In the genomic region with DNA sequence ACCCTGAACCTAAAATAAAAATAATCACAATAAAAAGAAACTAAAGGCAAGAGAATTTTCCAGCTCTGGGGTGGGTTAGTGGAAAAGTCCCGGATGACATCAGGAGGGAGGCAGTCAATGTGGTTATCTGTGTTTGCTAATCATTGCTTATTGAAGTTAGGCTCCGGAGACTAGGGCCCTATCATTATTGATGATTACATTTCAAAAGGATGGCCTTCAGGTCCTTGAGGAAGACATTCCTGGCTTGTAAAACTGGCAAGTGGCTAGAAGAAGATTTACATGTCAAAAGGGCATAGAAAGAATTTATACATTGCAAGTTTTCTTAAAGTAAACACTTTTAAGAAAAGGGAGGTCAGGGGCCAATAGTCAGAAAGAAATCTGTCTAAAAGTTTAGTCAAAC, we compare ENCODE assay signal across 35 cellular contexts.
"Had no signal": no experiment of that assay in that cellular context is flagged by ENCODE, and none has a peak within 500 bp of the region (broad histone marks: within the 10 kb centered on the region; RNA-seq: fewer than 3 reads in every experiment).

No MANE protein-coding gene starts in this region.

- H3K9me3 ChIP-seq: colonic mucosa, gastroesophageal sphincter, neutrophil, pancreas, prostate gland, suprapubic skin, tibial artery had no signal

- H3K27me3 Mint-ChIP-seq: activated CD4-positive, alpha-beta memory T cell treated with anti-CD3 and anti-CD28 coated beads for 36 hours; activated CD4-positive, alpha-beta T cell treated with anti-CD3 and anti-CD28 coated beads, Interleukin-2, amount 10 ng/mL, durations not matched to agents 24 days and 14 days; activated naive CD4-positive, alpha-beta T cell treated with anti-CD3 and anti-CD28 coated beads, Interleukin-2, amount 50 U/mL, for 24 hours; activated naive CD8-positive, alpha-beta T cell treated with anti-CD3 and anti-CD28 coated beads, Interleukin-2, amount 50 U/mL, for 24 hours; activated T-cell treated with anti-CD3 and anti-CD28 coated beads, Interleukin-2, amount 50 U/mL, for 24 hours; central memory CD8-positive, alpha-beta T cell; stimulated activated memory B cell treated with anti-CD40 and anti-IgM and Interleukin-4, amounts not matched to agents 10 μg/mL and 1 μg/mL and 100 μg/mL, for 72 hours; T-helper 17 cell had no signal

- H3K36me3 Mint-ChIP-seq: activated CD4-positive, alpha-beta memory T cell treated with anti-CD3 and anti-CD28 coated beads for 36 hours; activated naive CD4-positive, alpha-beta T cell treated with anti-CD3 and anti-CD28 coated beads, Interleukin-2, amount 50 U/mL, for 24 hours; stimulated activated memory B cell treated with anti-CD40 and anti-IgM and Interleukin-4, amounts not matched to agents 10 μg/mL and 1 μg/mL and 100 μg/mL, for 72 hours had no signal

- DNase-seq: activated CD4-positive, alpha-beta memory T cell treated with anti-CD3 and anti-CD28 coated beads for 36 hours; activated CD4-positive, alpha-beta T cell treated with anti-CD3 and anti-CD28 coated beads, Interleukin-2, amount 10 ng/mL, durations not matched to agents 24 days and 14 days; activated CD4-positive, CD25-positive, alpha-beta regulatory T cell treated with anti-CD3 and anti-CD28 coated beads, Interleukin-2, amount 50 U/mL, for 72 hours; activated CD8-positive, alpha-beta memory T cell treated with anti-CD3 and anti-CD28 coated beads, Interleukin-2, amount 50 U/mL, for 48 hours; activated naive CD8-positive, alpha-beta T cell treated with anti-CD3 and anti-CD28 coated beads, Interleukin-2, amount 50 U/mL, for 24 hours; activated T-cell treated with anti-CD3 and anti-CD28 coated beads, Interleukin-2, amount 50 U/mL, for 24 hours; amygdala; colonic mucosa; dorsolateral prefrontal cortex; effector memory CD4-positive, alpha-beta T cell; head of caudate nucleus; hippocampal formation; immature natural killer cell; left lung; nephron progenitor cell; pancreas; retina; stimulated activated CD4-positive, alpha-beta T cell treated with anti-CD3 and anti-CD28 coated beads, Interleukin-4, amount 100 ng/mL, for 24 hours; stimulated activated CD8-positive, alpha-beta memory T cell treated with anti-CD3 and anti-CD28 coated beads, Interleukin-4, amount 100 ng/mL, for 48 hours; T-helper 17 cell; T1000; tibial artery; WERI-Rb-1 had no signal

- H3K36me3 ChIP-seq: colonic mucosa, gastroesophageal sphincter, left lung, neutrophil, pancreas, prostate gland, suprapubic skin, tibial artery, WERI-Rb-1 had no signal

- H3K9me3 Mint-ChIP-seq: activated CD4-positive, alpha-beta T cell treated with anti-CD3 and anti-CD28 coated beads, Interleukin-2, amount 10 ng/mL, durations not matched to agents 24 days and 14 days; activated naive CD8-positive, alpha-beta T cell treated with anti-CD3 and anti-CD28 coated beads, Interleukin-2, amount 50 U/mL, for 24 hours; activated T-helper 2 cell treated with anti-CD3 and anti-CD28 coated beads, Interferon-gamma antibody, Interleukin-2, Interleukin-4, amounts not matched to agents 10 μg/mL and 5 μg/mL and 100 μg/mL, durations not matched to agents 14 hours and 24 hours and 36 hours; stimulated activated memory B cell treated with anti-CD40 and anti-IgM and Interleukin-4, amounts not matched to agents 10 μg/mL and 1 μg/mL and 100 μg/mL, for 72 hours had no signal

- H3K4me1 Mint-ChIP-seq: activated CD4-positive, alpha-beta T cell treated with anti-CD3 and anti-CD28 coated beads, Interleukin-2, amount 10 ng/mL, durations not matched to agents 24 days and 14 days; activated naive CD4-positive, alpha-beta T cell treated with anti-CD3 and anti-CD28 coated beads, Interleukin-2, amount 50 U/mL, for 24 hours; activated naive CD8-positive, alpha-beta T cell treated with anti-CD3 and anti-CD28 coated beads, Interleukin-2, amount 50 U/mL, for 24 hours; central memory CD8-positive, alpha-beta T cell; immature natural killer cell; stimulated activated memory B cell treated with anti-CD40 and anti-IgM and Interleukin-4, amounts not matched to agents 10 μg/mL and 1 μg/mL and 100 μg/mL, for 72 hours; T-helper 17 cell had no signal

- FAIRE-seq: bronchial epithelial cell, pancreas had no signal

- H3K27ac ChIP-seq: colonic mucosa, dorsolateral prefrontal cortex, gastroesophageal sphincter, left lung, neutrophil, pancreas, prostate gland, skin epidermis, suprapubic skin, tibial artery, WERI-Rb-1 had no signal

- H3K4me3 ChIP-seq: colonic mucosa, dorsolateral prefrontal cortex, gastroesophageal sphincter, left lung, lung, pancreas, prostate gland, skin epidermis, suprapubic skin, tibial artery had no signal

- H3K27me3 ChIP-seq: colonic mucosa, dorsolateral prefrontal cortex, gastroesophageal sphincter, left lung, neutrophil, pancreas, suprapubic skin, tibial artery had no signal

- ATAC-seq: activated naive CD8-positive, alpha-beta T cell treated with anti-CD3 and anti-CD28 coated beads, Interleukin-2, amount 50 U/mL, for 24 hours; gastroesophageal sphincter; left lung; pancreas; sciatic nerve; stimulated activated memory B cell treated with anti-CD40 and anti-IgM and Interleukin-4, amounts not matched to agents 10 μg/mL and 1 μg/mL and 100 μg/mL, for 72 hours; T-helper 17 cell had no signal

- H3K4me3 Mint-ChIP-seq: activated CD4-positive, alpha-beta memory T cell treated with anti-CD3 and anti-CD28 coated beads for 36 hours; activated CD4-positive, alpha-beta T cell treated with anti-CD3 and anti-CD28 coated beads, Interleukin-2, amount 10 ng/mL, durations not matched to agents 24 days and 14 days; activated naive CD4-positive, alpha-beta T cell treated with anti-CD3 and anti-CD28 coated beads, Interleukin-2, amount 50 U/mL, for 24 hours; activated naive CD8-positive, alpha-beta T cell treated with anti-CD3 and anti-CD28 coated beads, Interleukin-2, amount 50 U/mL, for 24 hours; activated T-cell treated with anti-CD3 and anti-CD28 coated beads, Interleukin-2, amount 50 U/mL, for 24 hours; central memory CD8-positive, alpha-beta T cell; immature natural killer cell; nephron progenitor cell; stimulated activated memory B cell treated with anti-CD40 and anti-IgM and Interleukin-4, amounts not matched to agents 10 μg/mL and 1 μg/mL and 100 μg/mL, for 72 hours; T-helper 17 cell had no signal

- H3K4me1 ChIP-seq: colonic mucosa, gastroesophageal sphincter, left lung, pancreas, prostate gland, suprapubic skin, tibial artery had no signal

- H3K27ac Mint-ChIP-seq: activated CD4-positive, alpha-beta memory T cell treated with anti-CD3 and anti-CD28 coated beads for 36 hours; activated CD4-positive, alpha-beta T cell treated with anti-CD3 and anti-CD28 coated beads, Interleukin-2, amount 10 ng/mL, durations not matched to agents 24 days and 14 days; activated naive CD4-positive, alpha-beta T cell treated with anti-CD3 and anti-CD28 coated beads, Interleukin-2, amount 50 U/mL, for 24 hours; activated naive CD8-positive, alpha-beta T cell treated with anti-CD3 and anti-CD28 coated beads, Interleukin-2, amount 50 U/mL, for 24 hours; activated T-cell treated with anti-CD3 and anti-CD28 coated beads, Interleukin-2, amount 50 U/mL, for 24 hours; activated T-helper 2 cell treated with anti-CD3 and anti-CD28 coated beads, Interferon-gamma antibody, Interleukin-2, Interleukin-4, amounts not matched to agents 10 μg/mL and 5 μg/mL and 100 μg/mL, durations not matched to agents 14 hours and 24 hours and 36 hours; immature natural killer cell; nephron progenitor cell; stimulated activated memory B cell treated with anti-CD40 and anti-IgM and Interleukin-4, amounts not matched to agents 10 μg/mL and 1 μg/mL and 100 μg/mL, for 72 hours; T-helper 17 cell had no signal
